17 cellular contexts compared by ENCODE assay signal in genomic region chr5:60494635-60495034, GRCh38.
A peak's percentile ranks its signal among the peaks of the same experiment; 100 is the strongest.
DNase-seq lines count a peak whose midpoint lies in the region; ATAC-seq and TF ChIP-seq lines count a peak whose summit lies in the region.
"Had no signal": no experiment of that assay in that cellular context is flagged by ENCODE, and none has a peak within 500 bp of the region (broad histone marks: within the 10 kb centered on the region; RNA-seq: fewer than 3 reads in every experiment).

No MANE protein-coding gene starts in this region.

- DNase-seq in naive B cell (peak; percentile 22), stomach (no peak), H9 (no peak), NCI-H2227 treated with DMSO at 0.1 percent for 48 hours (lab: John Stamatoyannopoulos, UW) (no peak), NCI-H2196 treated with DMSO at 0.1 percent for 48 hours (lab: John Stamatoyannopoulos, UW; ENCODE audit: unreplicated experiment) (no peak)
- DNase-seq: activated CD4-positive, CD25-positive, alpha-beta regulatory T cell treated with anti-CD3 and anti-CD28 coated beads, Interleukin-2, amount 50 U/mL, for 72 hours; activated effector memory CD4-positive, alpha-beta T cell treated with Interleukin-2 at 50 U/mL for 16 hours; caudate nucleus; CD4-positive, alpha-beta T cell; GF-D8; GOT3; NCI-H1092 treated with DMSO at 0.1 percent for 48 hours had no signal

- H3K4ac ChIP-seq in H9 (ENCODE audit: low read depth, low read length) = no peak overlapping the region

- no peak overlapping the region for H2BK15ac ChIP-seq in H9 (ENCODE audit: low read depth, low read length)

- intact Hi-C loops in stomach (cut with DNase I; ENCODE audit: low total_unique reads) = no loop called here

- H3K9me3 ChIP-seq in stomach (no peaks in the 10 kb centered on the region), H9 (ENCODE audit: control insufficient read depth, low read depth, low read length) (no peaks in the 10 kb centered on the region)
- H3K9me3 ChIP-seq: esophagus muscularis mucosa, vagina had no signal

- H3K56ac ChIP-seq in H9 (ENCODE audit: insufficient read length, low read depth, low read length) = no peak overlapping the region

- H3K4me1 ChIP-seq in stomach = peaks cover 0 to 25% (median 0%) of the 10 kb centered on the region in 4 donors
- H3K4me1 ChIP-seq in H9 (ENCODE audit: insufficient read depth, low read length) = no peaks in the 10 kb centered on the region; the same call in 1 of the 2 replicates
- H3K4me1 ChIP-seq: vagina had no signal

- TF ChIP-seq CTCF in stomach (IDR thresholded peaks at IDR 0.05) (no peak), H9 (conservative IDR thresholded peaks at IDR 0.05) (no peak)

- H3T11ph ChIP-seq in H9 (ENCODE audit: low read length) = no peak overlapping the region

- TF ChIP-seq POLR2A in stomach (IDR thresholded peaks at IDR 0.05) = no peak

- H3K9ac ChIP-seq in H9 (ENCODE audit: extremely low read depth, insufficient read length, low read length) = no peak overlapping the region

- H3K36me3 Mint-ChIP-seq in naive B cell = no peaks in the 10 kb centered on the region
- H3K36me3 Mint-ChIP-seq in H9 (ENCODE audit: insufficient read depth in 1 of 3, low read depth in 3 of 3) = no peaks in the 10 kb centered on the region

- no peaks in the 10 kb centered on the region for H3K36me3 ChIP-seq in stomach
- H3K36me3 ChIP-seq: esophagus muscularis mucosa, vagina had no signal

- no peak overlapping the region for H3K23ac ChIP-seq in H9 (ENCODE audit: insufficient read length, low read depth, low read length)

- no peak overlapping the region for H2BK120ac ChIP-seq in H9 (ENCODE audit: low read depth, low read length, poor library complexity, severe bottlenecking)

- no peaks in the 10 kb centered on the region for H3K27me3 Mint-ChIP-seq in naive B cell
- H3K27me3 Mint-ChIP-seq in H9 (ENCODE audit: low read depth) = no peaks in the 10 kb centered on the region
- H3K27me3 Mint-ChIP-seq: CD4-positive, alpha-beta T cell had no signal

- no peaks in the 10 kb centered on the region for H3K9me3 Mint-ChIP-seq in naive B cell
- H3K9me3 Mint-ChIP-seq in H9 = no peaks in the 10 kb centered on the region
- H3K9me3 Mint-ChIP-seq: CD4-positive, alpha-beta T cell had no signal

- no peaks in the 10 kb centered on the region for H3K79me2 ChIP-seq in H9 (ENCODE audit: insufficient read depth, low read length)

- no peaks in the 10 kb centered on the region for H4K20me1 ChIP-seq in H9 (ENCODE audit: control insufficient read depth, insufficient read depth, insufficient read length)

- H2BK5ac ChIP-seq in H9 (ENCODE audit: insufficient read length, low read length) = no peak overlapping the region

- no peak overlapping the region for H2BK12ac ChIP-seq in H9 (ENCODE audit: insufficient read length, low read depth, low read length)

- H3K27ac ChIP-seq in stomach = no peak overlapping the region
- H3K27ac ChIP-seq in H9 (ENCODE audit: insufficient read length, low read depth, low read length) = no peak overlapping the region
- H3K27ac ChIP-seq: vagina had no signal

- H3K4me3 ChIP-seq in stomach = no peak overlapping the region
- H3K4me3 ChIP-seq: esophagus muscularis mucosa, vagina had no signal

- TF ChIP-seq EP300 in stomach (IDR thresholded peaks at IDR 0.05) = no peak

- ATAC-seq in GM18517 (IDR thresholded peaks at IDR 0.05; ENCODE audit: unreplicated experiment) (peak; percentile 62), GM21529 (IDR thresholded peaks at IDR 0.05; ENCODE audit: unreplicated experiment) (peak; percentile 79), HG03108 (IDR thresholded peaks at IDR 0.05; ENCODE audit: unreplicated experiment) (peak; percentile 69), naive B cell (ENCODE audit: low read depth in 2 of 2) (peak; percentile 97)

- no peak overlapping the region for H2AFZ ChIP-seq in H9 (ENCODE audit: low read length)

- no peak overlapping the region for H2BK20ac ChIP-seq in H9 (ENCODE audit: low read depth, low read length, poor library complexity, severe bottlenecking)

- H4K91ac ChIP-seq in H9 (ENCODE audit: insufficient read length, low read depth, low read length) = no peak overlapping the region

- H3K18ac ChIP-seq in H9 (ENCODE audit: insufficient read length, low read depth, low read length) = no peak overlapping the region

- no peaks in the 10 kb centered on the region for H3K27me3 ChIP-seq in stomach
- no peaks in the 10 kb centered on the region for H3K27me3 ChIP-seq in H9 (ENCODE audit: insufficient read depth, low read length)
- H3K27me3 ChIP-seq: esophagus muscularis mucosa, vagina had no signal

- H3K79me1 ChIP-seq in H9 (ENCODE audit: insufficient read depth, low read depth, low read length, poor library complexity, severe bottlenecking) = no peaks in the 10 kb centered on the region

- no peak overlapping the region for H2AK5ac ChIP-seq in H9 (ENCODE audit: insufficient read length, low read length)

- no peak overlapping the region for H3K14ac ChIP-seq in H9 (ENCODE audit: insufficient read depth, low read length)

- H3K27ac Mint-ChIP-seq in naive B cell (peak overlapping the region; percentile 39 to 96 (median 84)), H9 (no peak overlapping the region; a peak in 1 of 7 replicates)
- H3K27ac Mint-ChIP-seq: CD4-positive, alpha-beta T cell had no signal

- H4K8ac ChIP-seq in H9 (replicated peaks; ENCODE audit: insufficient read length, low read depth, low read length) = no peak overlapping the region

- no peak overlapping the region for H4K5ac ChIP-seq in H9 (ENCODE audit: insufficient read length, low read depth, low read length)

- H3K4me1 Mint-ChIP-seq in naive B cell = peaks cover 31 to 48% (median 43%) of the 10 kb centered on the region in 3 donors
- H3K4me1 Mint-ChIP-seq in H9 = peaks cover 21 to 26% of the 10 kb centered on the region in 2 experiments

- H3K4me2 ChIP-seq in H9 (ENCODE audit: insufficient read depth, insufficient read length, low read length) = no peak overlapping the region

- no peaks in the 10 kb centered on the region for H3K23me2 ChIP-seq in H9 (ENCODE audit: insufficient read length, low read depth, low read length, poor library complexity, severe bottlenecking)

- H3K4me3 Mint-ChIP-seq in naive B cell = peak overlapping the region in 6 of 8 donors; percentile 44 to 67 (median 56)
- no peak overlapping the region for H3K4me3 Mint-ChIP-seq in H9
- H3K4me3 Mint-ChIP-seq: CD4-positive, alpha-beta T cell had no signal

Comparison
In these comparisons a context has a peak if more than half of its experiments do, and no peak if none do; other contexts are left out.
1. H3K27ac Mint-ChIP-seq: peak in naive B cell (6 of 6); none in H9 (0 of 3).
2. H3K4me3 Mint-ChIP-seq: peak in naive B cell (6 of 8); none in H9 (0 of 2).
3. Peak in every context shown above with its lines, with median percentiles within 50 percentile points of each other: ATAC-seq.